1 cellular context compared by ENCODE assay signal in genomic region chr12:132700212-132700913, GRCh38.
TF ChIP-seq lines count a peak whose summit lies in the region.

No MANE protein-coding gene starts in this region.

TF ChIP-seq in HepG2, 621 proteins besides CTCF, POLR2A, EP300 and RAD21:
- TF ChIP-seq NRL (CRISPR knock-in tag; IDR thresholded peaks at IDR 0.05; ENCODE audit: borderline replicate concordance) (no peak), ZNF160 (CRISPR knock-in tag; IDR thresholded peaks at IDR 0.05) (no peak), ZNF460 (CRISPR knock-in tag; IDR thresholded peaks at IDR 0.05; ENCODE audit: borderline replicate concordance) (no peak), NPAS2 (CRISPR knock-in tag; IDR thresholded peaks at IDR 0.05; ENCODE audit: borderline replicate concordance) (no peak), ZBTB34 (CRISPR knock-in tag; IDR thresholded peaks at IDR 0.05) (no peak), U2AF1 (optimal IDR thresholded peaks at IDR 0.05; ENCODE audit: low read depth, low read length) (no peak), ZNF260 (CRISPR knock-in tag; IDR thresholded peaks at IDR 0.05; ENCODE audit: borderline replicate concordance, low read depth) (no peak), HINFP (CRISPR knock-in tag; IDR thresholded peaks at IDR 0.05; ENCODE audit: low read depth) (no peak), MBD4 (IDR thresholded peaks at IDR 0.05; ENCODE audit: borderline replicate concordance, low read length) (no peak), SIX1 (CRISPR knock-in tag; IDR thresholded peaks at IDR 0.05; ENCODE audit: borderline replicate concordance) (no peak), TRIM22 (IDR thresholded peaks at IDR 0.05) (no peak), IRF1 (CRISPR knock-in tag; IDR thresholded peaks at IDR 0.05; ENCODE audit: low read depth) (no peak), ZNF101 (CRISPR knock-in tag; IDR thresholded peaks at IDR 0.05; ENCODE audit: borderline replicate concordance, low read depth) (no peak), POGZ (CRISPR knock-in tag; IDR thresholded peaks at IDR 0.05) (no peak), ZNF296 (CRISPR knock-in tag; conservative IDR thresholded peaks at IDR 0.05) (no peak), CBFB (CRISPR knock-in tag; IDR thresholded peaks at IDR 0.05) (no peak), SOX5 (CRISPR knock-in tag; IDR thresholded peaks at IDR 0.05; ENCODE audit: borderline replicate concordance) (no peak), ZNF281 (CRISPR knock-in tag; IDR thresholded peaks at IDR 0.05; ENCODE audit: borderline replicate concordance) (no peak), GRHL1 (CRISPR knock-in tag; conservative IDR thresholded peaks at IDR 0.05) (no peak)
